1 cellular context compared by ENCODE assay signal in the genomic region with DNA sequence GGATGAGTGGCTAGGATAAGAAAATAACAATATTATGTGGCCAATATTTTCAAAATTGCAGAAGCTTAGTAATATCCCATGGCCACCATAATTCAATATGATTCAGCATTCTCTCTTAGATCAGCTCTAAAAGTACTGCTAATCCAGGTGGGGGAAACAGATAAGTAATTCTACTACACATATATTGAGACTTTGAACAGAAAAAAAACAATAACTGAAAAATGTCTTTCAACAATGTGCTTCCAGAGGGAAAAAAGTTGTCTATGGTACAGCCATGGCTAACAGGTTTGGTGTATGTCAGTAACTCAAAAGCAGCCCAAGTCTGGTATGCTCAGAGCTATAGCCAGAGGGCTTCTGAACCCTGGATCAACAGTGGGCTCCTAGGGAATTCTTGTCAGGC.
TF ChIP-seq lines count a peak whose summit lies in the region.

No MANE protein-coding gene starts in this region.

TF ChIP-seq in K562, 482 proteins besides CTCF, POLR2A, EP300 and RAD21 (continued from another document):
- TF ChIP-seq JUND (IDR thresholded peaks at IDR 0.05; ENCODE audit: borderline replicate concordance, low read depth, low read length) (no peak), JUND (tag; IDR thresholded peaks at IDR 0.05; ENCODE audit: borderline replicate concordance, low read depth, low read length) (peak; percentile 51; the same call in 1 of the 3 replicates), MAFK (IDR thresholded peaks at IDR 0.05; ENCODE audit: low read length) (peak; percentile 74), ATF3 (IDR thresholded peaks at IDR 0.05) (peak; percentile 11; the same call in 1 of the 2 replicates), ATF3 (CRISPR knock-in tag; conservative IDR thresholded peaks at IDR 0.05) (no peak)
- TF ChIP-seq, protein P1, sequence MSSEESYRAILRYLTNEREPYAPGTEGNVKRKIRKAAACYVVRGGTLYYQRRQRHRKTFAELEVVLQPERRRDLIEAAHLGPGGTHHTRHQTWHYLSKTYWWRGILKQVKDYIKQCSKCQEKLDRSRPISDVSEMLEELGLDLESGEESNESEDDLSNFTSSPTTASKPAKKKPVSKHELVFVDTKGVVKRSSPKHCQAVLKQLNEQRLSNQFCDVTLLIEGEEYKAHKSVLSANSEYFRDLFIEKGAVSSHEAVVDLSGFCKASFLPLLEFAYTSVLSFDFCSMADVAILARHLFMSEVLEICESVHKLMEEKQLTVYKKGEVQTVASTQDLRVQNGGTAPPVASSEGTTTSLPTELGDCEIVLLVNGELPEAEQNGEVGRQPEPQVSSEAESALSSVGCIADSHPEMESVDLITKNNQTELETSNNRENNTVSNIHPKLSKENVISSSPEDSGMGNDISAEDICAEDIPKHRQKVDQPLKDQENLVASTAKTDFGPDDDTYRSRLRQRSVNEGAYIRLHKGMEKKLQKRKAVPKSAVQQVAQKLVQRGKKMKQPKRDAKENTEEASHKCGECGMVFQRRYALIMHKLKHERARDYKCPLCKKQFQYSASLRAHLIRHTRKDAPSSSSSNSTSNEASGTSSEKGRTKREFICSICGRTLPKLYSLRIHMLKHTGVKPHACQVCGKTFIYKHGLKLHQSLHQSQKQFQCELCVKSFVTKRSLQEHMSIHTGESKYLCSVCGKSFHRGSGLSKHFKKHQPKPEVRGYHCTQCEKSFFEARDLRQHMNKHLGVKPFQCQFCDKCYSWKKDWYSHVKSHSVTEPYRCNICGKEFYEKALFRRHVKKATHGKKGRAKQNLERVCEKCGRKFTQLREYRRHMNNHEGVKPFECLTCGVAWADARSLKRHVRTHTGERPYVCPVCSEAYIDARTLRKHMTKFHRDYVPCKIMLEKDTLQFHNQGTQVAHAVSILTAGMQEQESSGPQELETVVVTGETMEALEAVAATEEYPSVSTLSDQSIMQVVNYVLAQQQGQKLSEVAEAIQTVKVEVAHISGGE (CRISPR knock-in tag; IDR thresholded peaks at IDR 0.05): 0 out of 6 replicates have a peak, but pooled peaks of 1 of the 3 experiments have one; percentile 25
